Comparison of ENCODE assay signal across 2 cellular contexts in genomic region chr2:227772932-227773331, GRCh38.
TF ChIP-seq lines count a peak whose summit lies in the region.

No MANE protein-coding gene starts in this region.

TF ChIP-seq in IMR-90, 13 proteins besides CTCF, POLR2A, EP300 and RAD21:
- TF ChIP-seq RFX5 (IDR thresholded peaks at IDR 0.05; ENCODE audit: low read depth, low read length) = no peak
- TF ChIP-seq CEBPB (IDR thresholded peaks at IDR 0.05; ENCODE audit: low read depth, low read length) = no peak
- TF ChIP-seq MXI1 (IDR thresholded peaks at IDR 0.05; ENCODE audit: borderline replicate concordance, low read depth, low read length) = no peak
- no peak for TF ChIP-seq MAFK (IDR thresholded peaks at IDR 0.05; ENCODE audit: low read depth, low read length)
- no peak for TF ChIP-seq MAZ (IDR thresholded peaks at IDR 0.05; ENCODE audit: borderline replicate concordance, low read depth, low read length)
- no peak for TF ChIP-seq USF2 (IDR thresholded peaks at IDR 0.05; ENCODE audit: low read depth, low read length)
- TF ChIP-seq FOS (IDR thresholded peaks at IDR 0.05; ENCODE audit: low read depth, low read length) = no peak

TF ChIP-seq in endothelial cell of umbilical vein, 7 proteins besides CTCF, POLR2A, EP300 and RAD21:
- TF ChIP-seq POLR2AphosphoS5 (IDR thresholded peaks at IDR 0.05; ENCODE audit: insufficient read depth, low read depth, low read length) = no peak
- TF ChIP-seq JUN (IDR thresholded peaks at IDR 0.05; ENCODE audit: borderline replicate concordance, insufficient read depth, insufficient read length, low read depth) = no peak
- TF ChIP-seq EZH2 (IDR thresholded peaks at IDR 0.05; ENCODE audit: borderline replicate concordance, low read depth, low read length, severe bottlenecking) = no peak
- TF ChIP-seq FOS (IDR thresholded peaks at IDR 0.05; ENCODE audit: borderline replicate concordance, insufficient read depth, low read length) = no peak
- no peak for TF ChIP-seq GATA2 (IDR thresholded peaks at IDR 0.05; ENCODE audit: insufficient read depth, insufficient read length, low read depth, low read length)
- no peak for TF ChIP-seq MYC (IDR thresholded peaks at IDR 0.05; ENCODE audit: low read depth, low read length)
- TF ChIP-seq MAX (IDR thresholded peaks at IDR 0.05; ENCODE audit: insufficient read depth, insufficient read length) = no peak
